Comparison of ENCODE assay signal across 29 cellular contexts in the genomic region with DNA sequence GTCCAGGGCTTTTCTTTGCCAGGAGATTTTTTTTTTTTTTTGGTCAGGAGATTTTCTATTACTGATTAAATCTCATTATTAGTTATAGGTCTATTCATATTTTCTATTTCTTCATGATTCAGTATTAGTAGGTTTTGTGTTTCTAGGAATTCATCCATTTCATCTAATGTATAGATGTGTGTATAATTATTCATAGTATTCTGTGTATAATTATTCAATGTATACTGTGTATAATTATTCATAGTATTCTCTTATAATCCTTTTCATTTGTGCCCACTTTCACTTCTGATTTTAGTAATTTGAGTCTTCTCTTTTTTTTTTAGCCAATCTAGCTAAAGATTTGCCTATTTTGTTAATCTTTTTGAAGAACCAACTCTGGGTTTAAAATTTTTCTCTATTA. TPM values are rescaled to one million over a fixed set of nuclear protein-coding genes. Genes with fewer than 3 reads are reported as not detected.
"Had no signal": no experiment of that assay in that cellular context is flagged by ENCODE, and none has a peak within 500 bp of the region (broad histone marks: within the 10 kb centered on the region; RNA-seq: fewer than 3 reads in every experiment).

No MANE protein-coding gene starts in this region.

- DNase-seq: stimulated activated CD4-positive, alpha-beta T cell treated with anti-CD3 and anti-CD28 coated beads, Interleukin-2, amount 100 ng/mL, for 48 hours; stimulated activated CD4-positive, alpha-beta T cell treated with anti-CD3 and anti-CD28 coated beads, Interleukin-4, amount 100 ng/mL, for 1 hour; stimulated activated CD4-positive, alpha-beta T cell treated with anti-CD3 and anti-CD28 coated beads, Interleukin-4, amount 100 ng/mL, for 24 hours; stimulated activated CD4-positive, alpha-beta T cell treated with anti-CD3 and anti-CD28 coated beads, Interleukin-4, amount 100 ng/mL, for 4 hours; stimulated activated CD8-positive, alpha-beta memory T cell treated with anti-CD3 and anti-CD28 coated beads, Interleukin-4, amount 100 ng/mL, for 48 hours; stimulated activated naive B cell treated with anti-CD40 and anti-IgM and Interleukin-4, amounts not matched to agents 10 μg/mL and 1 μg/mL and 100 μg/mL, for 72 hours; stimulated activated naive CD4-positive, alpha-beta T cell; stimulated activated naive CD4-positive, alpha-beta T cell treated with Interleukin-2 at 50 U/mL for 16 hours; stimulated activated naive CD8-positive, alpha-beta T cell treated with anti-CD3 and anti-CD28 coated beads, Interleukin-15, amount 100 ng/mL, for 72 hours; stimulated activated naive CD8-positive, alpha-beta T cell treated with anti-CD3 and anti-CD28 coated beads, Interleukin-15, Interleukin-2, amounts not matched to agents 100 U/mL and 50 U/mL, for 24 hours; stomach; substantia nigra; testis; thyroid gland; tibial artery; transverse colon; trophoblast cell; upper lobe of left lung; upper lobe of right lung; uterus had no signal

- H3K9me3 ChIP-seq: suprapubic skin, testis, thoracic aorta, thyroid gland, upper lobe of right lung, uterus, vagina had no signal

- H3K27me3 ChIP-seq: stomach, suprapubic skin, testis, thyroid gland, tibial artery, tibial nerve, transverse colon, upper lobe of left lung, upper lobe of right lung, uterus, vagina had no signal

- ATAC-seq: stimulated activated effector memory CD8-positive, alpha-beta T cell treated with anti-CD3 and anti-CD28 coated beads, Interleukin-12 subunit alpha, Interleukin-12 subunit beta, amount 100 ng/mL, for 72 hours; stimulated activated memory B cell treated with anti-CD40 and anti-IgM and Interleukin-4, amounts not matched to agents 10 μg/mL and 1 μg/mL and 100 μg/mL, for 72 hours; stimulated activated naive B cell treated with anti-CD40 and anti-IgM and Interleukin-4, amounts not matched to agents 10 μg/mL and 1 μg/mL and 100 μg/mL, for 72 hours; stimulated activated naive CD8-positive, alpha-beta T cell treated with anti-CD3 and anti-CD28 coated beads, Interleukin-15, amount 100 ng/mL, for 72 hours; stimulated activated naive CD8-positive, alpha-beta T cell treated with anti-CD3 and anti-CD28 coated beads, Interleukin-15, Interleukin-2, amounts not matched to agents 100 U/mL and 50 U/mL, for 24 hours; upper lobe of right lung had no signal

- FAIRE-seq: urothelium cell line had no signal

- H3K4me3 ChIP-seq: stomach, suprapubic skin, testis, thoracic aorta, thyroid gland, tibial artery, tibial nerve, transverse colon, upper lobe of left lung, upper lobe of right lung, uterus, vagina had no signal

- H3K4me1 ChIP-seq: testis, tibial nerve, transverse colon, upper lobe of left lung, upper lobe of right lung, uterus, vagina had no signal

- H3K36me3 ChIP-seq: stomach, suprapubic skin, thoracic aorta, thyroid gland, tibial artery, tibial nerve, transverse colon, upper lobe of left lung, upper lobe of right lung, uterus, vagina had no signal

- H3K27ac ChIP-seq: stomach, suprapubic skin, testis, thoracic aorta, thyroid gland, tibial artery, tibial nerve, transverse colon, upper lobe of left lung, upper lobe of right lung, uterus, vagina had no signal

RNA-seq across cellular contexts. Expression of gene CNR2, which starts 34.2 kb away (rescaled TPM):
- total RNA-seq: suprapubic skin, tibial nerve, ureter, vagina had no signal
- polyA plus RNA-seq: urinary bladder had no signal
